In the genomic region with DNA sequence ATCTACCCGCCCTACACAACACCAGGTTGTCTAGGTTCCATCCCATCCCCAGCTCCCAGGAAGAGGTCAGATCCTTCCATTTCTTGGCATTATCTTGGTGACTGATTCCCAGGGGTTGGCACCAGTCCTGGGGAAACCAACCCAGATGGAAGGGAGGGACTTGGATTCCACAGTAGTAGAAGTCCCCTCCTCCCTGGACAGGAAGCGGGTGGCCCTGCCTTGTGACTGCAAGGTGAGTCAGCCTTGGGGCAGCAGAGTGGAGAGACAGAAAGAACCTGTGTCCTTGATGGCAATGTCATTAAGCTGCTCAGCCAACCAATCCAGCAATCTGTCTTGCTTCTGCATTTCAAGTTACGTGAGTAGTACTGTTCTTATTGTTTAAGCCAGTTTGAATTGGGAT, we compare ENCODE assay signal across 1 cellular context.
TF ChIP-seq lines count a peak whose summit lies in the region.

No MANE protein-coding gene starts in this region.

TF ChIP-seq in IMR-90, 13 proteins besides CTCF, POLR2A, EP300 and RAD21:
- TF ChIP-seq MAFK (IDR thresholded peaks at IDR 0.05; ENCODE audit: low read depth, low read length) (no peak), NFE2L2 (IDR thresholded peaks at IDR 0.05; ENCODE audit: low read depth, low read length) (no peak), SMC3 (IDR thresholded peaks at IDR 0.05; ENCODE audit: low read depth, low read length) (no peak), RCOR1 (IDR thresholded peaks at IDR 0.05; ENCODE audit: insufficient replicate concordance, low read length) (no peak)
- TF ChIP-seq, protein P1, sequence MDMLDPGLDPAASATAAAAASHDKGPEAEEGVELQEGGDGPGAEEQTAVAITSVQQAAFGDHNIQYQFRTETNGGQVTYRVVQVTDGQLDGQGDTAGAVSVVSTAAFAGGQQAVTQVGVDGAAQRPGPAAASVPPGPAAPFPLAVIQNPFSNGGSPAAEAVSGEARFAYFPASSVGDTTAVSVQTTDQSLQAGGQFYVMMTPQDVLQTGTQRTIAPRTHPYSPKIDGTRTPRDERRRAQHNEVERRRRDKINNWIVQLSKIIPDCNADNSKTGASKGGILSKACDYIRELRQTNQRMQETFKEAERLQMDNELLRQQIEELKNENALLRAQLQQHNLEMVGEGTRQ (IDR thresholded peaks at IDR 0.05; ENCODE audit: low read depth, low read length), result no peak
